8 cellular contexts compared by ENCODE assay signal in genomic region chr6:28141500-28142329, GRCh38. TPM values are rescaled to one million over a fixed set of nuclear protein-coding genes. Genes with fewer than 3 reads are reported as not detected.
DNase-seq lines count a peak whose midpoint lies in the region; ATAC-seq and TF ChIP-seq lines count a peak whose summit lies in the region.

TSS of gene ZKSCAN8 (plus strand) at chr6:28141883. CDS start at chr6:28148408, 6,525 bp downstream.

- ATAC-seq in GM21360 (IDR thresholded peaks at IDR 0.05; ENCODE audit: unreplicated experiment) (peak; percentile 79), lung (ENCODE audit: insufficient read depth, low FRiP score) (peak; percentile 88)

- H3K4me3 ChIP-seq in lung: peak within 1 kb of the TSS; percentile 95

- H3K27me3 ChIP-seq in lung (ENCODE audit: control insufficient read depth, insufficient read depth): no peaks in the 10 kb centered on the region

- peak within 1 kb of the TSS; percentile 45 to 82 for H3K27ac ChIP-seq in lung (ENCODE audit: low read depth in 1 of 2, low read length in 1 of 2)

- H3K9me3 ChIP-seq in lung (ENCODE audit: control insufficient read depth in 2 of 2, insufficient read depth in 1 of 2, low read length in 1 of 2): no peaks in the 10 kb centered on the region

- no peak for TF ChIP-seq CTCF in lung (IDR thresholded peaks at IDR 0.05; ENCODE audit: control extremely low read depth, extremely low read depth)

- 0 to 1% methylated on average over 52 of the region's 52 CpGs for WGBS in lung, 2 donors

- DNase-seq in COLO668 (lab: John Stamatoyannopoulos, UW; ENCODE audit: unreplicated experiment) (peak; percentile 78), HT1080 (ENCODE audit: low read depth) (peak; percentile 85), lung (ENCODE audit: low spot score) (peak; percentile 84)
- DNase-seq in NK-92 treated with Interleukin-12 subunit alpha and Interleukin-12 subunit beta, amount 100 ng/mL, for 24 hours (lab: John Stamatoyannopoulos, UW): peak; percentile 81
- peak; percentile 54 to 55 for DNase-seq in activated CD8-positive, alpha-beta memory T cell treated with anti-CD3 and anti-CD28 coated beads for 1 hour (ENCODE audit: extremely low read depth in 1 of 2, low read depth in 1 of 2)
- peak; percentile 58 for DNase-seq in effector CD8-positive, alpha-beta T cell (lab: John Stamatoyannopoulos, UW)
- DNase-seq in stimulated activated CD8-positive, alpha-beta memory T cell treated with anti-CD3 and anti-CD28 coated beads, Interleukin-12 subunit alpha, Interleukin-12 subunit beta, amount 100 ng/mL, for 1 hour (ENCODE audit: low read depth): peak; percentile 63

- H3K4me1 ChIP-seq in lung (ENCODE audit: control insufficient read depth in 2 of 2, insufficient read depth in 2 of 2, low read length in 2 of 2): peaks cover 0 to 10% of the 10 kb centered on the region in 2 donors

- H3K36me3 ChIP-seq in lung (ENCODE audit: control insufficient read depth in 2 of 2, insufficient read depth in 2 of 2, low read length in 2 of 2): peaks cover 2% of the 10 kb centered on the region in 2 donors

RNA-seq across cellular contexts. Expression of gene ZKSCAN8, which starts in this region (rescaled TPM):
- 6.9 and 9.6 TPM in 2 replicates for total RNA-seq in HT1080 (2014; rRNA removed; shearing (Covaris generic))
- polyA plus RNA-seq in HT1080 (2015; cell fraction: cytosol; rRNA removed): 9.5 and 14.3 TPM in 2 replicates
- 43.9 and 50.0 TPM in 2 replicates for polyA plus RNA-seq in HT1080 (2015; cell fraction: nucleus; rRNA removed)
- 10 to 100 TPM; 13.6 to 40.5 TPM for total RNA-seq in lung
- polyA plus RNA-seq in lung: 1 to 10 TPM; 3.8 to 3.9 TPM

Comparison
In these comparisons a context has a peak if more than half of its experiments do, and no peak if none do; other contexts are left out.
1. Peak in every context shown above with its lines: DNase-seq, ATAC-seq, H3K4me3 ChIP-seq and H3K27ac ChIP-seq.